10 cellular contexts compared by ENCODE assay signal in the genomic region with DNA sequence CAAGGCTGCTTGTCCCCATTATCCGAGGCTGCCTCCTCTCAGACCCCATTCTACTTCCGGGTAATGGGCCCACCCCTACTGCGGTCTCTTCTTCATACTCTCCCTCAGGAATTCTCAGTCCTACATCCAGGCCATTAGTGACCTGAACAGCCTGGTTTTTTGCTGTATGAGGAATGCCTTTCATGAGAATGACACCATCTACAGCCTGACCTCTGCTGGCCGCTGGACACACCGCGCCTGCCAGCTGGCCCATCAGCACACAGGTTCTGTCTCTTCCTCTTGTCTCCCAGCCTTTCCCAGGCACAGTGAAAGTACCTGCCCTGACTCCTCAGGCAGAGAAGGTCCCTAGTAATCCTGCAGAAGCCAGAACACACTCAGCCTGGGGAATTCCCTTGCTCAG. TPM values are rescaled to one million over a fixed set of nuclear protein-coding genes. Genes with fewer than 3 reads are reported as not detected.
DNase-seq lines count a peak whose midpoint lies in the region; ATAC-seq and TF ChIP-seq lines count a peak whose summit lies in the region.
"Not testable (repeated sequence)": the region's sequence is repeated elsewhere in the genome, so short reads cannot be mapped to it uniquely, and the experiment has no call there.
"Had no signal": no experiment of that assay in that cellular context is flagged by ENCODE, and none has a peak within 500 bp of the region (broad histone marks: within the 10 kb centered on the region; RNA-seq: fewer than 3 reads in every experiment).

No MANE protein-coding gene starts in this region.

- H2BK120ac ChIP-seq in trophoblast cell (ENCODE audit: insufficient read depth, low read length, poor library complexity): not testable (repeated sequence)

- not testable (repeated sequence) for H3K4ac ChIP-seq in trophoblast cell (ENCODE audit: low read depth, low read length)

- CTCF ChIA-PET in Panc1 (lab: Charles Lee); mammary epithelial cell (lab: Charles Lee; ENCODE audit: low non-redundant PET): not testable (repeated sequence)

- not testable (repeated sequence) for H2AFZ ChIP-seq in mammary epithelial cell (ENCODE audit: low read depth, low read length); trophoblast cell (ENCODE audit: insufficient read depth, low read length, poor library complexity)

- not testable (repeated sequence) for H3K27me3 ChIP-seq in Panc1 (ENCODE audit: control insufficient read depth, insufficient read depth, low read length); mammary epithelial cell (ENCODE audit: insufficient read depth, low read length); trophoblast cell (ENCODE audit: insufficient read depth, low read length)

- in situ Hi-C loops in Panc1 (cut with HindIII; ENCODE audit: low pct_unique_long_range_greater_than_20kb, low sequenced_read_pairs); mammary epithelial cell (cut with MboI; ENCODE audit: low sequenced_read_pairs in 2 of 2): not testable (repeated sequence)

- ATAC-seq in Panc1: peak; percentile 69; the same call in 1 of the 2 replicates
- ATAC-seq in left lobe of liver: peak; percentile 83

- H3K14ac ChIP-seq in trophoblast cell (ENCODE audit: low read length): not testable (repeated sequence)

- H3K79me2 ChIP-seq in mammary epithelial cell (ENCODE audit: insufficient read depth, low read length); trophoblast cell (ENCODE audit: control insufficient read depth, insufficient read depth, low read length, poor library complexity): not testable (repeated sequence)

- TF ChIP-seq EP300 in Ishikawa (IDR thresholded peaks at IDR 0.05; ENCODE audit: borderline replicate concordance): not testable (repeated sequence)

- not testable (repeated sequence) for H2BK5ac ChIP-seq in trophoblast cell (ENCODE audit: low read depth, low read length, poor library complexity)

- H3K9me3 ChIP-seq in Panc1 (ENCODE audit: control insufficient read depth, insufficient read depth, low read depth, low read length); mammary epithelial cell (replicated peaks; ENCODE audit: insufficient read depth, low read length); trophoblast cell (ENCODE audit: insufficient read depth, low read depth, low read length): not testable (repeated sequence)

- H3K79me1 ChIP-seq in trophoblast cell (ENCODE audit: low read length): not testable (repeated sequence)

- not testable (repeated sequence) for H2AK5ac ChIP-seq in trophoblast cell (ENCODE audit: low read length)

- DNase-seq in AG09309 (ENCODE audit: low read depth); GM10266 (ENCODE audit: extremely low spot score); Panc1 (ENCODE audit: low read depth, low spot score); foreskin fibroblast; left lobe of liver (ENCODE audit: low spot score): not testable (repeated sequence)
- DNase-seq in mammary epithelial cell (peak; percentile 8), trophoblast cell (peak; percentile 6 to 64)

- not testable (repeated sequence) for H3K36me3 ChIP-seq in Panc1 (ENCODE audit: control insufficient read depth, insufficient read depth, low read length); mammary epithelial cell (ENCODE audit: insufficient read depth, low read length); trophoblast cell (ENCODE audit: control insufficient read depth in 1 of 2, insufficient read depth in 2 of 2, low read length in 2 of 2)

- not testable (repeated sequence) for H3K4me2 ChIP-seq in mammary epithelial cell (ENCODE audit: insufficient read depth, low read depth, low read length); trophoblast cell (ENCODE audit: low read length)

- H3K9ac ChIP-seq in mammary epithelial cell (ENCODE audit: insufficient read depth, low read length); trophoblast cell (ENCODE audit: low read length): not testable (repeated sequence)

- POLR2A ChIA-PET in Panc1 (lab: Charles Lee): not testable (repeated sequence)

- H4K8ac ChIP-seq in trophoblast cell (ENCODE audit: low read depth, low read length): not testable (repeated sequence)

- 62% methylated on average over 6 of the region's 6 CpGs for WGBS in mammary epithelial cell (ENCODE audit: low coverage, missing lambda C conversion rate)
- WGBS in trophoblast cell (ENCODE audit: extremely low coverage, insufficient coverage, insufficient read length): no CpG with 5 or more reads among the region's 6 CpGs

- not testable (repeated sequence) for H4K20me1 ChIP-seq in mammary epithelial cell (ENCODE audit: insufficient read depth, low read length)

- H3K27ac ChIP-seq in Panc1 (ENCODE audit: low read length); mammary epithelial cell (ENCODE audit: insufficient read depth, low read depth, low read length); trophoblast cell (ENCODE audit: low read depth, low read length): not testable (repeated sequence)

- H3K18ac ChIP-seq in trophoblast cell (ENCODE audit: low read length): not testable (repeated sequence)

- H4K91ac ChIP-seq in trophoblast cell (ENCODE audit: low read depth, low read length): not testable (repeated sequence)

- H3K23ac ChIP-seq in trophoblast cell (ENCODE audit: low read length): not testable (repeated sequence)

- not testable (repeated sequence) for H2BK12ac ChIP-seq in trophoblast cell (ENCODE audit: low read length)

- TF ChIP-seq CTCF in AG09309 (IDR thresholded peaks at IDR 0.05; ENCODE audit: control insufficient read depth, insufficient read depth, low read depth, low read length, missing control alignments) (peak; percentile 27), GM10266 (IDR thresholded peaks at IDR 0.05; ENCODE audit: control insufficient read depth, insufficient read depth, low read depth, missing control alignments) (peak; percentile 29), mammary epithelial cell (conservative IDR thresholded peaks at IDR 0.05 in 1 of 2, IDR thresholded peaks at IDR 0.05 in 1 of 2; ENCODE audit: extremely low read depth in 1 of 2, insufficient read depth in 1 of 2, low read depth in 1 of 2, low read length in 2 of 2) (peak; percentile 41 to 57), foreskin fibroblast (IDR thresholded peaks at IDR 0.05; ENCODE audit: low read depth, low read length) (peak; percentile 18)
- TF ChIP-seq CTCF in Panc1 (IDR thresholded peaks at IDR 0.05): not testable (repeated sequence)

- BruUV-seq in Panc1 (replicated peaks; lab: Mats Ljungman, UMichigan); mammary epithelial cell (replicated peaks; lab: Mats Ljungman, UMichigan): not testable (repeated sequence)

- intact Hi-C loops in Panc1 (cut with micrococcal nuclease; ENCODE audit: unreplicated experiment); mammary epithelial cell (cut with micrococcal nuclease): not testable (repeated sequence)

- dilution Hi-C loops in mammary epithelial cell (cut with HindIII; ENCODE audit: low sequenced_read_pairs): not testable (repeated sequence)

- not testable (repeated sequence) for H3K4me3 ChIP-seq in AG09309 (ENCODE audit: control insufficient read depth, low read depth, low read length); Panc1 (ENCODE audit: low read depth in 2 of 2, low read length in 2 of 2); mammary epithelial cell (replicated peaks in 1 of 3; ENCODE audit: insufficient read depth in 1 of 3, low read depth in 2 of 3, low read length in 3 of 3); foreskin fibroblast (ENCODE audit: low read depth in 1 of 2, low read length in 2 of 2); trophoblast cell (ENCODE audit: low read depth, low read length)

- H4K12ac ChIP-seq in trophoblast cell (ENCODE audit: low read depth, low read length): not testable (repeated sequence)

- peak; percentile 44; the same call in 1 of the 2 replicates for TF ChIP-seq RAD21 in Ishikawa (IDR thresholded peaks at IDR 0.05; ENCODE audit: low read depth)

- not testable (repeated sequence) for H3K4me1 ChIP-seq in Panc1 (ENCODE audit: control insufficient read depth, insufficient read depth, low read length); mammary epithelial cell (ENCODE audit: insufficient read depth, low read length); trophoblast cell (ENCODE audit: control insufficient read depth in 1 of 2, insufficient read depth in 2 of 2, low read length in 2 of 2)

RNA-seq across cellular contexts. Expression of gene CYP4A22, which starts 6.4 kb away (rescaled TPM):
- total RNA-seq in Panc1 (2021; ENCODE audit: unreplicated experiment) (not detected), mammary epithelial cell (not detected), left lobe of liver (69.9 TPM)
- polyA plus RNA-seq in Panc1 (2012; ENCODE audit: insufficient read length): not detected
- not detected for polyA plus RNA-seq in mammary epithelial cell
- not detected for polyA minus RNA-seq in mammary epithelial cell
- polyA plus RNA-seq in trophoblast cell (2013): not detected in 2 replicates
- total RNA-seq: activated naive CD8-positive, alpha-beta T cell treated with anti-CD3 and anti-CD28 coated beads, Interleukin-2, amount 10 ng/mL, durations not matched to agents 7 days and 5 days; SJSA1 had no signal

RNA-seq across cellular contexts. Expression of gene PDZK1IP1, which starts 46.2 kb away (rescaled TPM):
- total RNA-seq in Panc1 (2021; ENCODE audit: unreplicated experiment): not detected
- not detected for polyA plus RNA-seq in Panc1 (2012; ENCODE audit: insufficient read length)
- total RNA-seq in mammary epithelial cell: 1 to 10 TPM in 1 of 2 donors, not detected in 1; 1.8 TPM
- polyA plus RNA-seq in mammary epithelial cell: 0.36 TPM
- polyA minus RNA-seq in mammary epithelial cell: not detected
- total RNA-seq in left lobe of liver: 1.3 TPM
- not detected in 2 replicates for polyA plus RNA-seq in trophoblast cell (2013)
- total RNA-seq: activated naive CD8-positive, alpha-beta T cell treated with anti-CD3 and anti-CD28 coated beads, Interleukin-2, amount 10 ng/mL, durations not matched to agents 7 days and 5 days; SJSA1 had no signal

Comparison
In these comparisons a context has a peak if more than half of its experiments do, and no peak if none do; other contexts are left out.
1. RNA of gene CYP4A22, which starts 6.4 kb away (total RNA-seq): 69.9 TPM in left lobe of liver (single experiment); not detected in Panc1 (single experiment) and not detected in mammary epithelial cell; every median in the first group is over 10 times any median in the second.